ENCODE assay signal across 23 cellular contexts in the genomic region with DNA sequence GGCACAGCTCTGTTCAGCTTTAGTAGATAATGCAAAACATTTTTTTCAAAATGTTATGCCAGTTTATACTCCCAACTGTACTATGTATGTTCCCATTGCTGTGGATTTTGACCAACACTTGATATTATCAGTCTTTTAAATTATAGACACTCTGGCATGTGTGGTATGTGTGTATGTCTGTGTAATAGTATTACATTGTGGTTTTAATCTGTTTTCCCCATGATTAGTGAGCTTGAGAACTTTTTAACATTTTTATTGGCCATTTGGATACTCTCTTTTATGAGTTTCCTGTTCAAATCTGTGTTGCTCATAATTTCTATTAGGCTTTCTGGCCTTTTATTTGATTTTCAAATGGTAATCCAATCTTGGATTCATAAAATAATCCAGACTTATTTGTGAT.
"Had no signal": no experiment of that assay in that cellular context is flagged by ENCODE, and none has a peak within 500 bp of the region (broad histone marks: within the 10 kb centered on the region; RNA-seq: fewer than 3 reads in every experiment).

No MANE protein-coding gene starts in this region.

- FAIRE-seq: HepG2 had no signal

- H3K27ac ChIP-seq: RWPE1 had no signal

- DNase-seq: IMR-90; Karpas-422; KG1; MV-4-11; NCI-H1048; NCI-H1105 treated with DMSO at 0.1 percent for 48 hours; NCI-H1417 treated with DMSO at 0.1 percent for 48 hours; NCI-H146; NCI-H1694 treated with DMSO at 0.1 percent for 48 hours; NCI-H2029; NCI-H2081 treated with DMSO at 0.1 percent for 48 hours; NCI-H2171; NCI-H226; NCI-H446; NCI-H510A; NCI-H524 treated with DMSO at 0.1 percent for 48 hours; NCI-H69; NCI-H774; NK-92 treated with Interleukin-12 subunit alpha and Interleukin-12 subunit beta, amount 100 ng/mL, for 24 hours; PC-3; SHP77 had no signal
